In genomic region chrX:92231391-92231790, GRCh38 we compare ENCODE assay signal across 25 cellular contexts.
"Had no signal": no experiment of that assay in that cellular context is flagged by ENCODE, and none has a peak within 500 bp of the region (broad histone marks: within the 10 kb centered on the region; RNA-seq: fewer than 3 reads in every experiment).

No MANE protein-coding gene starts in this region.

- H3K9me3 Mint-ChIP-seq: nephron, neural progenitor cell had no signal

- H3K9me3 ChIP-seq: esophagus squamous epithelium, gastrocnemius medialis, left lung, prostate gland, right atrium auricular region, stomach, thyroid gland, vagina had no signal

- H3K36me3 ChIP-seq: esophagus squamous epithelium, gastrocnemius medialis, left lung, prostate gland, right atrium auricular region, stomach, thyroid gland, vagina had no signal

- FAIRE-seq: endothelial cell of umbilical vein, kidney had no signal

- DNase-seq: dermis blood vessel endothelial cell; effector memory CD4-positive, alpha-beta T cell; erythroblast; esophagus squamous epithelium; gastrocnemius medialis; kidney; left lung; mesenchymal stem cell; midbrain; naive thymus-derived CD4-positive, alpha-beta T cell; nucleus accumbens; stimulated activated CD4-positive, alpha-beta T cell treated with anti-CD3 and anti-CD28 coated beads, Interleukin-2, amount 100 ng/mL, for 24 hours; stimulated activated CD4-positive, alpha-beta T cell treated with anti-CD3 and anti-CD28 coated beads, Interleukin-4, amount 100 ng/mL, for 24 hours; stimulated activated naive CD4-positive, alpha-beta T cell treated with Interleukin-2 at 50 U/mL for 16 hours; stomach; thyroid gland; trophoblast cell had no signal

- H3K9ac ChIP-seq: neural progenitor cell had no signal

- H2AFZ ChIP-seq: neural progenitor cell had no signal

- H3K4me1 Mint-ChIP-seq: naive thymus-derived CD4-positive, alpha-beta T cell; nephron; neural progenitor cell; stimulated activated effector memory CD8-positive, alpha-beta T cell treated with anti-CD3 and anti-CD28 coated beads, Interleukin-12 subunit alpha, Interleukin-12 subunit beta, amount 100 ng/mL, for 72 hours had no signal

- H3K4me2 ChIP-seq: neural progenitor cell had no signal

- H3K27ac Mint-ChIP-seq: naive thymus-derived CD4-positive, alpha-beta T cell; nephron; neural progenitor cell; stimulated activated effector memory CD8-positive, alpha-beta T cell treated with anti-CD3 and anti-CD28 coated beads, Interleukin-12 subunit alpha, Interleukin-12 subunit beta, amount 100 ng/mL, for 72 hours had no signal

- H3K4me3 Mint-ChIP-seq: naive thymus-derived CD4-positive, alpha-beta T cell; nephron; neural progenitor cell; stimulated activated effector memory CD8-positive, alpha-beta T cell treated with anti-CD3 and anti-CD28 coated beads, Interleukin-12 subunit alpha, Interleukin-12 subunit beta, amount 100 ng/mL, for 72 hours had no signal

- H3K27me3 ChIP-seq: left lung, neural progenitor cell, right atrium auricular region, stomach, thyroid gland, vagina had no signal

- H3K4me1 ChIP-seq: esophagus squamous epithelium, gastrocnemius medialis, left lung, prostate gland, right atrium auricular region, stomach, thyroid gland, vagina had no signal

- H3K27me3 Mint-ChIP-seq: naive thymus-derived CD4-positive, alpha-beta T cell had no signal

- H3K27ac ChIP-seq: coronary artery, esophagus squamous epithelium, gastrocnemius medialis, left lung, neural progenitor cell, prostate gland, right atrium auricular region, stomach, thyroid gland, vagina had no signal

- H3K4me3 ChIP-seq: coronary artery, esophagus squamous epithelium, gastrocnemius medialis, left lung, neural progenitor cell, prostate gland, right atrium auricular region, stomach, thyroid gland, vagina had no signal

- H3K36me3 Mint-ChIP-seq: naive thymus-derived CD4-positive, alpha-beta T cell; neural progenitor cell; stimulated activated effector memory CD8-positive, alpha-beta T cell treated with anti-CD3 and anti-CD28 coated beads, Interleukin-12 subunit alpha, Interleukin-12 subunit beta, amount 100 ng/mL, for 72 hours had no signal
